8 cellular contexts compared by ENCODE assay signal in the genomic region with DNA sequence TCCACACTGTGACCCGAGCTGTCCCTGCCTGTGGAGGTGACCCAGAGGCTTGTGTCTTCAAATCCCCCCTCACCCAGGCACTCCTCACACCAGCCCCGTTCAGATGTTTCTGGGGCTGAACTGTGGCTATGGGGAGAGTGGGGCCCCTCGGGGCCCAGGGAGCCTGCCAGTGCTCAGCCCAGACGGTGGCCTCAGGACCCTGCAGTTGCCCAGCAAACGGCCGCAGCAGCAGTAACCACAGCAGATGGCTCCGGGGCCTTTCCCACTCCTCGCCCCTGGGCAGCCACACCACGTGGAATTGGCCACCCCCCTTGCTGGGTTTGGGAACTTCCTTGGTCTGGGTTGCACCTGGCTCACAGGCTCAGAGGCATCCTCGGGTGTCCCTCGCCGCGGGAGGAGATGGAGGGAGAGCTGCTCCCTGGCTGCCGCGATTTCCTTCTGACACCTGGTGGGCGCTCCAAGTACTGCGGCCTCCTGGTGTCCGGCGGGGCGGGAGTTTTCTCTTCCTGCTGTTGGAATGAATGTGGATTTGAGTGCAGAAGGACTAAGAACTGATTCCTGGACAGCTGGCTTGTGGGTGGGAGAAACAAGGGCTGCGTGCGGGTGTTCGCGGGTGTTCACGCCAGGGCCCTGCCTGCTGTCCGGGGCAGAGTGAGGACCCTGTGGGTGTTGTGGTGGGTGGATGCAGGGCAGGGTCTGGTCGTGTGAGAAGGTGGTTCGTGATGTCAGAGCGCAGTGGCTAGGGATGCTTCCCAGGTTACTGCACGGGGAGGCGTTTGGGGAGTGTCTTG.
DNase-seq lines count a peak whose midpoint lies in the region; ATAC-seq, FAIRE-seq and TF ChIP-seq lines count a peak whose summit lies in the region.
"Had no signal": no experiment of that assay in that cellular context is flagged by ENCODE, and none has a peak within 500 bp of the region (broad histone marks: within the 10 kb centered on the region; RNA-seq: fewer than 3 reads in every experiment).

No MANE protein-coding gene starts in this region.

- no peaks in the 10 kb centered on the region for H4K20me1 ChIP-seq in endothelial cell of umbilical vein (replicated peaks; ENCODE audit: control insufficient read depth, extremely low read depth, insufficient read depth, low read length)

- H3K9me3 ChIP-seq in endothelial cell of umbilical vein (replicated peaks; ENCODE audit: control insufficient read depth, insufficient read depth, low read length), result no peaks in the 10 kb centered on the region
- no peaks in the 10 kb centered on the region for H3K9me3 ChIP-seq in mucosa of descending colon
- H3K9me3 ChIP-seq in stomach, result no peaks in the 10 kb centered on the region

- H3K4me3 Mint-ChIP-seq in activated CD4-positive, alpha-beta T cell treated with anti-CD3 and anti-CD28 coated beads, Interleukin-2, amount 10 ng/mL, durations not matched to agents 24 days and 14 days, result no peak overlapping the region
- H3K4me3 Mint-ChIP-seq: activated naive CD8-positive, alpha-beta T cell had no signal

- BruUV-seq in endothelial cell of umbilical vein (replicated peaks; lab: Mats Ljungman, UMichigan), result no TSS peak

- no peaks in the 10 kb centered on the region for H3K36me3 Mint-ChIP-seq in activated CD4-positive, alpha-beta T cell treated with anti-CD3 and anti-CD28 coated beads, Interleukin-2, amount 10 ng/mL, durations not matched to agents 24 days and 14 days (ENCODE audit: low read depth)
- H3K36me3 Mint-ChIP-seq: activated naive CD8-positive, alpha-beta T cell had no signal

- TF ChIP-seq POLR2A in NB4 (IDR thresholded peaks at IDR 0.05; ENCODE audit: extremely low read depth, insufficient read length), result no peak
- TF ChIP-seq POLR2A in endothelial cell of umbilical vein (IDR thresholded peaks at IDR 0.05; ENCODE audit: low read depth, low read length), result no peak
- TF ChIP-seq POLR2A in stomach (IDR thresholded peaks at IDR 0.05), result no peak

- POLR2A ChIA-PET in endothelial cell of umbilical vein (lab: Charles Lee), result no interaction called here

- H3K27ac ChIP-seq in endothelial cell of umbilical vein (ENCODE audit: insufficient read depth, low read depth, low read length) (no peak overlapping the region), stomach (peak overlapping the region in 2 of 5 donors; percentile 48 to 64)

- DNase-seq in GM03348 (ENCODE audit: low spot score) (peak; percentile 88), NB4 (ENCODE audit: low read depth) (peak; percentile 41), endothelial cell of umbilical vein (ENCODE audit: low read depth, low spot score) (peak; percentile 43), mucosa of descending colon (peak in 2 of 3 donors; percentile 70 to 74), stomach (peak; percentile 67)
- DNase-seq in activated CD4-positive, alpha-beta T cell treated with anti-CD3 and anti-CD28 coated beads, Interleukin-2, amount 10 ng/mL, durations not matched to agents 24 days and 14 days, result peak; percentile 77

- H3K9ac ChIP-seq in endothelial cell of umbilical vein (replicated peaks; ENCODE audit: extremely low read depth, insufficient read depth, low read length), result no peak overlapping the region

- H3K36me3 ChIP-seq in endothelial cell of umbilical vein (ENCODE audit: control insufficient read depth in 2 of 2, extremely low read depth in 1 of 2, insufficient read depth in 2 of 2, low read length in 2 of 2) (peaks cover 0 to 15% of the 10 kb centered on the region in 2 experiments), mucosa of descending colon (ENCODE audit: low read depth) (no peaks in the 10 kb centered on the region), stomach (peaks cover 0 to 38% (median 14%) of the 10 kb centered on the region in 4 donors)

- peak; percentile 56 for FAIRE-seq in endothelial cell of umbilical vein (lab: Jason Lieb, UNC)

- dilution Hi-C loops in endothelial cell of umbilical vein (cut with MboI; ENCODE audit: extremely low pct_ligation_motif_present, low sequenced_read_pairs), result no loop called here

- no peaks in the 10 kb centered on the region for H3K4me1 ChIP-seq in endothelial cell of umbilical vein (ENCODE audit: control insufficient read depth, extremely low read depth, insufficient read depth, low read length)
- no peaks in the 10 kb centered on the region for H3K4me1 ChIP-seq in mucosa of descending colon (ENCODE audit: low read depth)
- peaks cover 6 to 40% (median 23%) of the 10 kb centered on the region in 4 donors for H3K4me1 ChIP-seq in stomach

- no peak overlapping the region for H2AFZ ChIP-seq in endothelial cell of umbilical vein (ENCODE audit: low read depth, low read length)

- H3K27me3 ChIP-seq in endothelial cell of umbilical vein (ENCODE audit: control insufficient read depth in 2 of 2, insufficient read depth in 2 of 2, low read length in 2 of 2) (no peaks in the 10 kb centered on the region), stomach (peaks cover 0 to 13% (median 0%) of the 10 kb centered on the region in 3 donors)

- H3K4me3 ChIP-seq in NB4 (ENCODE audit: low read depth, low read length), result no peak overlapping the region
- H3K4me3 ChIP-seq in endothelial cell of umbilical vein (replicated peaks in 1 of 3; ENCODE audit: insufficient read depth in 1 of 3, low read depth in 1 of 3, low read length in 3 of 3), result no peak overlapping the region
- H3K4me3 ChIP-seq in mucosa of descending colon, result no peak overlapping the region
- no peak overlapping the region for H3K4me3 ChIP-seq in stomach

- no peaks in the 10 kb centered on the region for H3K79me2 ChIP-seq in endothelial cell of umbilical vein (ENCODE audit: control insufficient read depth, insufficient read depth, low read length)

- intact Hi-C loops in activated CD4-positive, alpha-beta T cell treated with anti-CD3 and anti-CD28 coated beads, Interleukin-2, amount 10 ng/mL, durations not matched to agents 24 days and 14 days (cut with micrococcal nuclease), result loop anchor here (1.0 to 5.0 kb wide), 2 partner anchors 41 to 292 kb away; no protein-coding TSS in a partner anchor
- intact Hi-C loops in endothelial cell of umbilical vein (cut with micrococcal nuclease) (loop anchor here (1.0 kb wide), 2 partner anchors 41 to 290 kb away; no protein-coding TSS in a partner anchor), mucosa of descending colon (cut with DNase I, micrococcal nuclease) (no loop called here), stomach (cut with DNase I; ENCODE audit: low total_unique reads) (loop anchor here (5.0 kb wide), 2 partner anchors 42 to 292 kb away; no protein-coding TSS in a partner anchor)

- CTCF ChIA-PET in endothelial cell of umbilical vein (lab: Charles Lee), result interaction anchor here (0.7 to 3.2 kb wide), 16 partner anchors 10 to 568 kb away, joined by 3 to 85 read pairs (median 4); partner anchors contain the start of gene COL5A1

- no peak overlapping the region for H3K4me2 ChIP-seq in endothelial cell of umbilical vein (ENCODE audit: insufficient read depth, low read length)

- no peaks in the 10 kb centered on the region for H3K27me3 Mint-ChIP-seq in activated CD4-positive, alpha-beta T cell treated with anti-CD3 and anti-CD28 coated beads, Interleukin-2, amount 10 ng/mL, durations not matched to agents 24 days and 14 days

- WGBS in stomach, 5 donors, result 31 to 40% (median 34%) methylated on average over 16 to 31 of the region's 31 CpGs

- TF ChIP-seq CTCF in NB4 (IDR thresholded peaks at IDR 0.05; ENCODE audit: low read depth, low read length) (peak; percentile 70), endothelial cell of umbilical vein (IDR thresholded peaks at IDR 0.05; ENCODE audit: extremely low read depth in 1 of 2, insufficient read depth in 1 of 2, low read depth in 1 of 2, low read length in 2 of 2) (peak; percentile 71 to 87), mucosa of descending colon (IDR thresholded peaks at IDR 0.05) (peak; percentile 54), stomach (IDR thresholded peaks at IDR 0.05) (peak in 6 of 7 experiments; percentile 30 to 92 (median 82))

- no peaks in the 10 kb centered on the region for H3K4me1 Mint-ChIP-seq in activated CD4-positive, alpha-beta T cell treated with anti-CD3 and anti-CD28 coated beads, Interleukin-2, amount 10 ng/mL, durations not matched to agents 24 days and 14 days

- no peak overlapping the region for H3K27ac Mint-ChIP-seq in activated CD4-positive, alpha-beta T cell treated with anti-CD3 and anti-CD28 coated beads, Interleukin-2, amount 10 ng/mL, durations not matched to agents 24 days and 14 days
- H3K27ac Mint-ChIP-seq: activated naive CD8-positive, alpha-beta T cell had no signal

- peak; percentile 66 for ATAC-seq in mucosa of descending colon
- no peak for ATAC-seq in GM18511 (IDR thresholded peaks at IDR 0.05; ENCODE audit: unreplicated experiment)

- no peaks in the 10 kb centered on the region for H3K9me3 Mint-ChIP-seq in activated CD4-positive, alpha-beta T cell treated with anti-CD3 and anti-CD28 coated beads, Interleukin-2, amount 10 ng/mL, durations not matched to agents 24 days and 14 days

- H3K9me1 ChIP-seq in endothelial cell of umbilical vein (replicated peaks; ENCODE audit: control insufficient read depth, extremely low read depth, insufficient read depth, low read length), result no peaks in the 10 kb centered on the region

- TF ChIP-seq EP300 in stomach (IDR thresholded peaks at IDR 0.05), result no peak

TF ChIP-seq in endothelial cell of umbilical vein, 7 proteins besides CTCF, POLR2A, EP300 and RAD21:
- TF ChIP-seq EZH2 (IDR thresholded peaks at IDR 0.05; ENCODE audit: borderline replicate concordance, low read depth, low read length, severe bottlenecking) (no peak), POLR2AphosphoS5 (IDR thresholded peaks at IDR 0.05; ENCODE audit: insufficient read depth, low read depth, low read length) (no peak), JUN (IDR thresholded peaks at IDR 0.05; ENCODE audit: borderline replicate concordance, insufficient read depth, insufficient read length, low read depth) (no peak), MAX (IDR thresholded peaks at IDR 0.05; ENCODE audit: insufficient read depth, insufficient read length) (no peak), FOS (IDR thresholded peaks at IDR 0.05; ENCODE audit: borderline replicate concordance, insufficient read depth, low read length) (no peak), GATA2 (IDR thresholded peaks at IDR 0.05; ENCODE audit: insufficient read depth, insufficient read length, low read depth, low read length) (no peak), MYC (IDR thresholded peaks at IDR 0.05; ENCODE audit: low read depth, low read length) (no peak)

Comparison
In these comparisons a context has a peak if more than half of its experiments do, and no peak if none do; other contexts are left out.
1. intact Hi-C loops: an anchor here in activated CD4-positive, alpha-beta T cell treated with anti-CD3 and anti-CD28 coated beads, Interleukin-2, amount 10 ng/mL, durations not matched to agents 24 days and 14 days (1.0 to 5.0 kb wide), endothelial cell of umbilical vein (1.0 kb wide) and stomach (5.0 kb wide); none called in mucosa of descending colon.